9 cellular contexts compared by ENCODE assay signal in the genomic region with DNA sequence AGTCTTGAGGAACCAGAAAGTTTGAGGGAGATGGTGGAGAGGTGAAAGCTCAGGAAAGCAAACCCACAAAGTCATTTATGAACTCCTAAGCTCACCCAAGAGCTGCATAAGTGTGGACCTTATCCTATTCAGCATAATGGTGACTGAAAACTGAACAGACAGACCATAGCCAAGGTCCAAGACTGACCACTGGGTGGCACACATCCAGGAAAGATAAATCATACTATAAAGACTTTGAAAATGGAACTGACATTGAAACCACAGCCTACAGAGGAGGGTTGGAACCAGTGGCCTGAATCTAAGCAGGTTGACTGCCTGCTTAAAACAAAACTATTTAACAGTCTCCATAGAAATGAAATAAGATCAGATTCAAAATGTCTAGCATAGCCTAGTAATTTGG.
A peak's percentile ranks its signal among the peaks of the same experiment; 100 is the strongest.
DNase-seq lines count a peak whose midpoint lies in the region; ATAC-seq, FAIRE-seq and TF ChIP-seq lines count a peak whose summit lies in the region.
"Had no signal": no experiment of that assay in that cellular context is flagged by ENCODE, and none has a peak within 500 bp of the region (broad histone marks: within the 10 kb centered on the region; RNA-seq: fewer than 3 reads in every experiment).

No MANE protein-coding gene starts in this region.

- no peak overlapping the region for H3K23ac ChIP-seq in neuronal stem cell (ENCODE audit: low read depth, low read length, poor library complexity)

- H2BK12ac ChIP-seq in neuronal stem cell (ENCODE audit: low read length), result no peak overlapping the region

- no peak overlapping the region for H2BK120ac ChIP-seq in neuronal stem cell (ENCODE audit: low read depth, low read length)

- H3K4me1 Mint-ChIP-seq in activated CD8-positive, alpha-beta T cell treated with anti-CD3 and anti-CD28 coated beads for 36 hours (ENCODE audit: low read depth), result no peaks in the 10 kb centered on the region

- no peaks in the 10 kb centered on the region for H3K27me3 ChIP-seq in endothelial cell of umbilical vein (ENCODE audit: control insufficient read depth in 2 of 2, insufficient read depth in 2 of 2, low read length in 2 of 2)
- peaks cover 0 to 2% (median 0%) of the 10 kb centered on the region in 3 experiments for H3K27me3 ChIP-seq in neuronal stem cell (ENCODE audit: control insufficient read depth in 3 of 3, insufficient read depth in 3 of 3, low read depth in 1 of 3, low read length in 3 of 3)

- H3K4ac ChIP-seq in neuronal stem cell (ENCODE audit: low read length), result no peak overlapping the region

- no peak overlapping the region for H4K91ac ChIP-seq in neuronal stem cell (ENCODE audit: low read depth, low read length, poor library complexity)

- no peak overlapping the region for H2AK5ac ChIP-seq in neuronal stem cell (ENCODE audit: low read depth, low read length)

- H3K9me3 ChIP-seq in endothelial cell of umbilical vein (replicated peaks; ENCODE audit: control insufficient read depth, insufficient read depth, low read length) (no peaks in the 10 kb centered on the region), neuronal stem cell (replicated peaks in 1 of 2; ENCODE audit: control insufficient read depth in 2 of 2, insufficient read depth in 1 of 2, low read depth in 1 of 2, low read length in 2 of 2) (no peaks in the 10 kb centered on the region)

- H3K4me3 Mint-ChIP-seq in activated CD8-positive, alpha-beta T cell treated with anti-CD3 and anti-CD28 coated beads for 36 hours, result no peak overlapping the region

- no peak overlapping the region for H2BK5ac ChIP-seq in neuronal stem cell (ENCODE audit: low read length)

- H3K4me2 ChIP-seq in endothelial cell of umbilical vein (ENCODE audit: insufficient read depth, low read length) (no peak overlapping the region), neuronal stem cell (ENCODE audit: insufficient read depth, low read length, poor library complexity, severe bottlenecking) (no peak overlapping the region)

- H3K4me1 ChIP-seq in endothelial cell of umbilical vein (ENCODE audit: control insufficient read depth, extremely low read depth, insufficient read depth, low read length) (no peaks in the 10 kb centered on the region), neuronal stem cell (ENCODE audit: control insufficient read depth in 2 of 2, insufficient read depth in 1 of 2, low read depth in 1 of 2, low read length in 2 of 2) (no peaks in the 10 kb centered on the region)

- H2AFZ ChIP-seq in endothelial cell of umbilical vein (ENCODE audit: low read depth, low read length), result no peak overlapping the region
- no peak overlapping the region for H2AFZ ChIP-seq in neuronal stem cell (ENCODE audit: low read length)

- H4K8ac ChIP-seq in neuronal stem cell (ENCODE audit: low read depth, low read length), result no peak overlapping the region

- no peak for TF ChIP-seq POLR2A in endothelial cell of umbilical vein (IDR thresholded peaks at IDR 0.05; ENCODE audit: low read depth, low read length)

- ATAC-seq in GM21576 (IDR thresholded peaks at IDR 0.05; ENCODE audit: unreplicated experiment), result peak; percentile 69
- ATAC-seq in activated CD8-positive, alpha-beta T cell treated with anti-CD3 and anti-CD28 coated beads for 36 hours, result no peak

- CTCF ChIA-PET in endothelial cell of umbilical vein (lab: Charles Lee), result interaction anchor here (1.1 to 1.4 kb wide), 4 partner anchors 31 to 228 kb away, joined by 3 to 10 read pairs (median 4); no protein-coding TSS in a partner anchor
- CTCF ChIA-PET in activated CD8-positive, alpha-beta T cell treated with anti-CD3 and anti-CD28 coated beads for 36 hours (lab: Charles Lee), result no interaction called here

- H3K4me3 ChIP-seq in endothelial cell of umbilical vein (replicated peaks in 1 of 3; ENCODE audit: insufficient read depth in 1 of 3, low read depth in 1 of 3, low read length in 3 of 3), result no peak overlapping the region
- H3K4me3 ChIP-seq in neuronal stem cell (ENCODE audit: low read length in 2 of 2), result no peak overlapping the region

- no peak overlapping the region for H3K14ac ChIP-seq in neuronal stem cell (ENCODE audit: low read length)

- POLR2A ChIA-PET in endothelial cell of umbilical vein (lab: Charles Lee), result no interaction called here
- POLR2A ChIA-PET in activated CD8-positive, alpha-beta T cell treated with anti-CD3 and anti-CD28 coated beads for 36 hours (lab: Charles Lee), result no interaction called here

- intact Hi-C loops in endothelial cell of umbilical vein (cut with micrococcal nuclease), result loop anchor here (1.0 to 10.0 kb wide), 3 partner anchors 150 to 228 kb away; no protein-coding TSS in a partner anchor
- intact Hi-C loops in activated CD8-positive, alpha-beta T cell treated with anti-CD3 and anti-CD28 coated beads for 36 hours (cut with micrococcal nuclease), result no loop called here

- H3K9me1 ChIP-seq in endothelial cell of umbilical vein (replicated peaks; ENCODE audit: control insufficient read depth, extremely low read depth, insufficient read depth, low read length), result no peaks in the 10 kb centered on the region

- DNase-seq in KBM-7 (peak; percentile 4), endothelial cell of umbilical vein (ENCODE audit: low read depth, low spot score) (peak; percentile 55), neuronal stem cell (ENCODE audit: low spot score) (no peak), inferior parietal cortex (ENCODE audit: extremely low spot score) (no peak), NCI-H1092 treated with DMSO at 0.1 percent for 48 hours (lab: John Stamatoyannopoulos, UW) (no peak)
- DNase-seq in activated CD8-positive, alpha-beta T cell treated with anti-CD3 and anti-CD28 coated beads for 36 hours, result no peak
- DNase-seq: IMR-90 had no signal

- in situ Hi-C loops in KBM-7 (cut with MboI; ENCODE audit: low pct_unique_long_range_greater_than_20kb, low sequenced_read_pairs), result no loop called here

- BruUV-seq in endothelial cell of umbilical vein (replicated peaks; lab: Mats Ljungman, UMichigan), result no TSS peak

- H3K27ac ChIP-seq in endothelial cell of umbilical vein (ENCODE audit: insufficient read depth, low read depth, low read length), result no peak overlapping the region
- no peak overlapping the region for H3K27ac ChIP-seq in neuronal stem cell (replicated peaks; ENCODE audit: low read length)

- H3K9ac ChIP-seq in endothelial cell of umbilical vein (replicated peaks; ENCODE audit: extremely low read depth, insufficient read depth, low read length), result no peak overlapping the region
- no peak overlapping the region for H3K9ac ChIP-seq in neuronal stem cell (ENCODE audit: low read depth, low read length, poor library complexity)

- TF ChIP-seq CTCF in GM12872 (IDR thresholded peaks at IDR 0.05; ENCODE audit: insufficient read depth, low read depth, low read length), result peak; percentile 46
- TF ChIP-seq CTCF in endothelial cell of umbilical vein (IDR thresholded peaks at IDR 0.05; ENCODE audit: extremely low read depth in 1 of 2, insufficient read depth in 1 of 2, low read depth in 1 of 2, low read length in 2 of 2), result peak; percentile 29 to 41
- no peak for TF ChIP-seq CTCF in activated CD8-positive, alpha-beta T cell treated with anti-CD3 and anti-CD28 coated beads for 36 hours (IDR thresholded peaks at IDR 0.05)

- no peak for FAIRE-seq in endothelial cell of umbilical vein (lab: Jason Lieb, UNC)

- no peaks in the 10 kb centered on the region for H3K79me2 ChIP-seq in endothelial cell of umbilical vein (ENCODE audit: control insufficient read depth, insufficient read depth, low read length)

- no peaks in the 10 kb centered on the region for H3K27me3 Mint-ChIP-seq in activated CD8-positive, alpha-beta T cell treated with anti-CD3 and anti-CD28 coated beads for 36 hours

- H3K79me1 ChIP-seq in neuronal stem cell (ENCODE audit: low read depth, low read length), result no peaks in the 10 kb centered on the region

- no peaks in the 10 kb centered on the region for H3K36me3 Mint-ChIP-seq in activated CD8-positive, alpha-beta T cell treated with anti-CD3 and anti-CD28 coated beads for 36 hours (ENCODE audit: low read depth)

- no peaks in the 10 kb centered on the region for H3K36me3 ChIP-seq in endothelial cell of umbilical vein (ENCODE audit: control insufficient read depth in 2 of 2, extremely low read depth in 1 of 2, insufficient read depth in 2 of 2, low read length in 2 of 2)
- H3K36me3 ChIP-seq in neuronal stem cell (replicated peaks in 1 of 2; ENCODE audit: control insufficient read depth in 2 of 2, insufficient read depth in 2 of 2, low read length in 2 of 2), result no peaks in the 10 kb centered on the region

- H2BK15ac ChIP-seq in neuronal stem cell (ENCODE audit: low read length), result no peak overlapping the region

- no peak overlapping the region for H3K18ac ChIP-seq in neuronal stem cell (ENCODE audit: low read length)

- H3K27ac Mint-ChIP-seq in activated CD8-positive, alpha-beta T cell treated with anti-CD3 and anti-CD28 coated beads for 36 hours, result no peak overlapping the region

- dilution Hi-C loops in endothelial cell of umbilical vein (cut with MboI; ENCODE audit: extremely low pct_ligation_motif_present, low sequenced_read_pairs), result no loop called here

- H3K9me3 Mint-ChIP-seq in activated CD8-positive, alpha-beta T cell treated with anti-CD3 and anti-CD28 coated beads for 36 hours, result no peaks in the 10 kb centered on the region

- H4K20me1 ChIP-seq in endothelial cell of umbilical vein (replicated peaks; ENCODE audit: control insufficient read depth, extremely low read depth, insufficient read depth, low read length), result no peaks in the 10 kb centered on the region

TF ChIP-seq in endothelial cell of umbilical vein, 7 proteins besides CTCF, POLR2A, EP300 and RAD21:
- no peak for TF ChIP-seq MYC (IDR thresholded peaks at IDR 0.05; ENCODE audit: low read depth, low read length)
- no peak for TF ChIP-seq POLR2AphosphoS5 (IDR thresholded peaks at IDR 0.05; ENCODE audit: insufficient read depth, low read depth, low read length)
- TF ChIP-seq FOS (IDR thresholded peaks at IDR 0.05; ENCODE audit: borderline replicate concordance, insufficient read depth, low read length), result no peak

Comparison
In these comparisons a context has a peak if more than half of its experiments do, and no peak if none do; other contexts are left out.
1. DNase-seq: peak in KBM-7 (single experiment) and endothelial cell of umbilical vein (single experiment); none in neuronal stem cell (single experiment), inferior parietal cortex (single experiment), NCI-H1092 treated with DMSO at 0.1 percent for 48 hours (single experiment) and activated CD8-positive, alpha-beta T cell treated with anti-CD3 and anti-CD28 coated beads for 36 hours (single experiment).